ENCODE assay signal across 8 cellular contexts in the genomic region with DNA sequence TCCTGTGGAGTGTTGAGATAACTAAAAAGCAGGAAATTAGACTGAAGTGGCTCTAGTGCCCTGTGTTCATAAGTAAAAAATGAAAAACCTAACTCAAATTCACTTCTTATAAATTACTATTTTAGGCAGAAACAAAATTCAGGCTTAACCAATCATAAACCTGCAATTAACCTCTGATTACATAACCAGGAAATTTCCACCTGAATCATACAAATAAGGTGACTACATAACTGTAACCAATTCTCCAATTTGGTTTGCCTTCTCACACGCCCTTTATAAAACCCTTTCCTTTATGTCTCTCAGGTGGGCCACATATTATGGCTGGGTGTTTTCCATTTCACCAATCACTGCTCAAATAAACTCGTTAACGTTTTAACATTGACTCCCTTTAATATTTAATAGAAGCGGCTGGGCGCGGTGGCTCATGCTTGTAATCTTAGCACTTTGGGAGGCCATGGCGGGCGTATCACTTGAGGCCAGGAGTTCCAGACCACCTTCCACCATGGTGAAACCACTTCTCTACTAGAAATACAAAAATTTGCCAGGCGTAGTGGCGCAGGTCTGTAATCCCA. TPM values are rescaled to one million over a fixed set of nuclear protein-coding genes. Genes with fewer than 3 reads are reported as not detected.
DNase-seq lines count a peak whose midpoint lies in the region; TF ChIP-seq lines count a peak whose summit lies in the region.

No MANE protein-coding gene starts in this region.

- H3K27ac Mint-ChIP-seq in neural progenitor cell, result peak overlapping the region; percentile 92

- no peaks in the 10 kb centered on the region for H3K9me3 ChIP-seq in neural progenitor cell (ENCODE audit: low read depth)

- H3K9ac ChIP-seq in neural progenitor cell, result peak overlapping the region; percentile 93

- H3K4me3 ChIP-seq in neural progenitor cell, result peak overlapping the region; percentile 97

- H3K27me3 Mint-ChIP-seq in neural progenitor cell (ENCODE audit: insufficient read depth, low read depth), result no peaks in the 10 kb centered on the region

- H3F3A ChIP-seq in neural progenitor cell (ENCODE audit: low read depth), result no peaks in the 10 kb centered on the region

- H3K79me2 ChIP-seq in neural progenitor cell (ENCODE audit: low read depth), result peaks cover 58% of the 10 kb centered on the region

- H3K4me1 ChIP-seq in neural progenitor cell, result peaks cover 12% of the 10 kb centered on the region

- H2AFZ ChIP-seq in neural progenitor cell (replicated peaks), result no peak overlapping the region

- H3K4me2 ChIP-seq in neural progenitor cell, result peak overlapping the region; percentile 89

- H3K27me3 ChIP-seq in neural progenitor cell, result no peaks in the 10 kb centered on the region

- peak; percentile 60 for DNase-seq in DMS 273 (lab: John Stamatoyannopoulos, UW; ENCODE audit: unreplicated experiment)
- DNase-seq in DMS 273 treated with DMSO at 0.1 percent for 48 hours (lab: John Stamatoyannopoulos, UW), result no peak
- DNase-seq in RPMI8226, result peak; percentile 9
- DNase-seq in epithelial cell of prostate (ENCODE audit: low read depth, low spot score), result no peak
- peak; percentile 38 for DNase-seq in neural progenitor cell (ENCODE audit: low spot score)
- DNase-seq in GM20000 (ENCODE audit: low spot score), result no peak
- DNase-seq in kidney glomerular epithelial cell (lab: John Stamatoyannopoulos, UW), result no peak
- DNase-seq in NCI-H187 treated with DMSO at 0.1 percent for 48 hours (lab: John Stamatoyannopoulos, UW), result no peak

- H3K4me1 Mint-ChIP-seq in neural progenitor cell, result peaks cover 7% of the 10 kb centered on the region

- peaks cover 33% of the 10 kb centered on the region for H3K36me3 Mint-ChIP-seq in neural progenitor cell

- peaks cover 24% of the 10 kb centered on the region for H3K9me3 Mint-ChIP-seq in neural progenitor cell

- H3K27ac ChIP-seq in epithelial cell of prostate, result peak overlapping the region; percentile 44
- peak overlapping the region; percentile 92 for H3K27ac ChIP-seq in neural progenitor cell

- H4K20me1 ChIP-seq in neural progenitor cell (ENCODE audit: low read depth), result peaks cover 15% of the 10 kb centered on the region

- TF ChIP-seq CTCF in neural progenitor cell (IDR thresholded peaks at IDR 0.05), result no peak
- TF ChIP-seq CTCF in GM20000 (IDR thresholded peaks at IDR 0.05; ENCODE audit: extremely low read depth, missing control alignments), result no peak

- H3K36me3 ChIP-seq in neural progenitor cell, result peaks cover 20% of the 10 kb centered on the region

- H3K4me3 Mint-ChIP-seq in neural progenitor cell, result peak overlapping the region; percentile 98

RNA-seq across cellular contexts. Expression of gene ZNF724, which starts 22.9 kb away (rescaled TPM):
- 60.6 and 75.1 TPM in 2 replicates for total RNA-seq in neural progenitor cell (ENCODE audit: low replicate concordance)

Comparison
In these comparisons a context has a peak if more than half of its experiments do, and no peak if none do; other contexts are left out.
1. DNase-seq: peak in DMS 273 (single experiment), RPMI8226 (single experiment) and neural progenitor cell (single experiment); none in DMS 273 treated with DMSO at 0.1 percent for 48 hours (single experiment), epithelial cell of prostate (single experiment), GM20000 (single experiment), kidney glomerular epithelial cell (single experiment) and NCI-H187 treated with DMSO at 0.1 percent for 48 hours (single experiment).